In genomic region chr6:22113046-22113766, GRCh38 we compare ENCODE assay signal across 1 cellular context.
TF ChIP-seq lines count a peak whose summit lies in the region.

No MANE protein-coding gene starts in this region.

TF ChIP-seq in SK-N-SH treated with all-trans-retinoic acid at 6 μM for 48 hours, 23 proteins besides CTCF, POLR2A, EP300 and RAD21 (continued from another document):
- TF ChIP-seq PATZ1 (CRISPR knock-in tag; IDR thresholded peaks at IDR 0.05; ENCODE audit: borderline replicate concordance), result no peak
